8 cellular contexts compared by ENCODE assay signal in the genomic region with DNA sequence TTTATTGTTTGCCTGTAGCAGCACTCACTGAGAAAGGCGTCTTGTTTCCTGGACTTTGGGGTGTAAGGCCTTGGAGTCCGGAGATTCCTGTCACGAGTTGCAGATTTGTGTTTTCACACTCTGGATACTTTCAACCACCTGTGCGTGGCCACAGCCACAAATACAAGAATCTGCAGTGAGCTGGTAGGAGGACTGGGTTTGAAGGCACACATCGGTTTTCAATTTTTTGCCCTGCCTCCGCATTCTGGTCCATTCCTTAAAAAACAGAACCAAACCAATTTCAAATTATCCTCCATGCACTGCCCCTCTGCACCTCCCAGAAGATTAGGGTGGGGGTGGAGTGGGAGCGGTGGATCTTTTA. TPM values are rescaled to one million over a fixed set of nuclear protein-coding genes. Genes with fewer than 3 reads are reported as not detected.
DNase-seq lines count a peak whose midpoint lies in the region; ATAC-seq, FAIRE-seq and TF ChIP-seq lines count a peak whose summit lies in the region.

No MANE protein-coding gene starts in this region.

- no peak overlapping the region for H3K56ac ChIP-seq in H9 (ENCODE audit: insufficient read length, low read depth, low read length)

- H3K36me3 ChIP-seq in BLaER1 = peaks cover 8% of the 10 kb centered on the region

- ATAC-seq in natural killer cell (peak; percentile 9 to 43 (median 26)), GM21786 (IDR thresholded peaks at IDR 0.05; ENCODE audit: unreplicated experiment) (no peak)

- no peak overlapping the region for H3K18ac ChIP-seq in H9 (ENCODE audit: insufficient read length, low read depth, low read length)

- H3K79me2 ChIP-seq in H9 (ENCODE audit: insufficient read depth, low read length) = peaks cover 4% of the 10 kb centered on the region; the same call in 1 of the 2 replicates

- H3K36me3 Mint-ChIP-seq in H9 (ENCODE audit: insufficient read depth in 1 of 3, low read depth in 3 of 3) (peaks cover 0 to 5% (median 0%) of the 10 kb centered on the region in 3 experiments; a peak in 3 of 7 replicates), natural killer cell (no peaks in the 10 kb centered on the region)
- H3K36me3 Mint-ChIP-seq in T-helper 1 cell treated with Interleukin-12 subunit alpha and Interleukin-12 subunit beta and Interleukin-4 antibody, amounts not matched to agents 30 μg/mL and 1 μg/mL, for 36 hours (ENCODE audit: low read depth) = peaks cover 2% of the 10 kb centered on the region

- H2AFZ ChIP-seq in H9 (ENCODE audit: low read length) = no peak overlapping the region

- H3K9me3 ChIP-seq in BLaER1 (no peaks in the 10 kb centered on the region), H9 (ENCODE audit: control insufficient read depth, low read depth, low read length) (no peaks in the 10 kb centered on the region)

- no peak overlapping the region for H4K5ac ChIP-seq in H9 (ENCODE audit: insufficient read length, low read depth, low read length)

- no peak overlapping the region for H3K23ac ChIP-seq in H9 (ENCODE audit: insufficient read length, low read depth, low read length)

- no peaks in the 10 kb centered on the region for H3K27me3 ChIP-seq in BLaER1
- H3K27me3 ChIP-seq in H9 (ENCODE audit: insufficient read depth, low read length) = no peaks in the 10 kb centered on the region

- no peaks in the 10 kb centered on the region for H3K79me1 ChIP-seq in H9 (ENCODE audit: insufficient read depth, low read depth, low read length, poor library complexity, severe bottlenecking)

- no peaks in the 10 kb centered on the region for H3K27me3 Mint-ChIP-seq in H9 (ENCODE audit: low read depth)
- H3K27me3 Mint-ChIP-seq in T-helper 1 cell treated with Interleukin-12 subunit alpha and Interleukin-12 subunit beta and Interleukin-4 antibody, amounts not matched to agents 30 μg/mL and 1 μg/mL, for 36 hours (ENCODE audit: low read depth) = no peaks in the 10 kb centered on the region
- H3K27me3 Mint-ChIP-seq in natural killer cell (ENCODE audit: low read depth in 2 of 2) = no peaks in the 10 kb centered on the region

- H3K9me3 Mint-ChIP-seq in H9 (0 out of 5 replicates have a peak, but pooled peaks cover 0 to 3% of the 10 kb centered on the region in 2 experiments), natural killer cell (no peaks in the 10 kb centered on the region)
- no peaks in the 10 kb centered on the region for H3K9me3 Mint-ChIP-seq in T-helper 1 cell treated with Interleukin-12 subunit alpha and Interleukin-12 subunit beta and Interleukin-4 antibody, amounts not matched to agents 30 μg/mL and 1 μg/mL, for 36 hours

- no peak overlapping the region for H3T11ph ChIP-seq in H9 (ENCODE audit: low read length)

- no peak overlapping the region for H4K8ac ChIP-seq in H9 (replicated peaks; ENCODE audit: insufficient read length, low read depth, low read length)

- no peak for DNase-seq in H9
- DNase-seq in epithelial cell of prostate (ENCODE audit: low read depth, low spot score) = no peak
- DNase-seq in natural killer cell = peak; percentile 30
- no peak for DNase-seq in urothelium cell line (ENCODE audit: low spot score)
- DNase-seq in activated CD4-positive, CD25-positive, alpha-beta regulatory T cell (lab: John Stamatoyannopoulos, UW) = no peak

- H3K27ac ChIP-seq in BLaER1 = peak overlapping the region; percentile 80
- H3K27ac ChIP-seq in H9 (ENCODE audit: insufficient read length, low read depth, low read length) = no peak overlapping the region
- peak overlapping the region; percentile 36 for H3K27ac ChIP-seq in epithelial cell of prostate

- TF ChIP-seq CTCF in H9 (conservative IDR thresholded peaks at IDR 0.05) (no peak), natural killer cell (IDR thresholded peaks at IDR 0.05) (no peak)

- no CpG with 5 or more reads among the region's 7 CpGs for WGBS in H9 (ENCODE audit: extremely low coverage, insufficient read length, low lambda C conversion rate)

- no peak overlapping the region for H2BK20ac ChIP-seq in H9 (ENCODE audit: low read depth, low read length, poor library complexity, severe bottlenecking)

- H2BK120ac ChIP-seq in H9 (ENCODE audit: low read depth, low read length, poor library complexity, severe bottlenecking) = no peak overlapping the region

- H3K27ac Mint-ChIP-seq in H9 (peak overlapping the region; percentile 82 to 99 (median 96)), natural killer cell (peak overlapping the region; percentile 90 to 95)
- peak overlapping the region; percentile 89 for H3K27ac Mint-ChIP-seq in T-helper 1 cell treated with Interleukin-12 subunit alpha and Interleukin-12 subunit beta and Interleukin-4 antibody, amounts not matched to agents 30 μg/mL and 1 μg/mL, for 36 hours

- peak overlapping the region; percentile 70 for H3K4me3 ChIP-seq in BLaER1

- H3K9ac ChIP-seq in BLaER1 (peak overlapping the region; percentile 79), H9 (ENCODE audit: extremely low read depth, insufficient read length, low read length) (peak overlapping the region; percentile 90)

- peak overlapping the region; percentile 39 for H3K14ac ChIP-seq in H9 (ENCODE audit: insufficient read depth, low read length)

- H3K23me2 ChIP-seq in H9 (ENCODE audit: insufficient read length, low read depth, low read length, poor library complexity, severe bottlenecking) = peaks cover 5% of the 10 kb centered on the region

- H2BK15ac ChIP-seq in H9 (ENCODE audit: low read depth, low read length) = no peak overlapping the region

- no peak overlapping the region for H2BK5ac ChIP-seq in H9 (ENCODE audit: insufficient read length, low read length)

- intact Hi-C loops in natural killer cell (cut with micrococcal nuclease) = loop anchor here (10.0 kb wide), 2 partner anchors 231 to 819 kb away; no protein-coding TSS in a partner anchor

- H3K4me1 ChIP-seq in BLaER1 (peaks cover 29% of the 10 kb centered on the region), H9 (ENCODE audit: insufficient read depth, low read length) (no peaks in the 10 kb centered on the region)

- H3K4me2 ChIP-seq in BLaER1 = peak overlapping the region; percentile 82
- H3K4me2 ChIP-seq in H9 (ENCODE audit: insufficient read depth, insufficient read length, low read length) = peak overlapping the region; percentile 99

- H3K4me3 Mint-ChIP-seq in H9 (peak overlapping the region; percentile 93 to 96), natural killer cell (peak overlapping the region; percentile 94)
- H3K4me3 Mint-ChIP-seq in T-helper 1 cell treated with Interleukin-12 subunit alpha and Interleukin-12 subunit beta and Interleukin-4 antibody, amounts not matched to agents 30 μg/mL and 1 μg/mL, for 36 hours = peak overlapping the region; percentile 93

- H3K4me1 Mint-ChIP-seq in H9 = peaks cover 15 to 19% of the 10 kb centered on the region in 2 experiments
- H3K4me1 Mint-ChIP-seq in T-helper 1 cell treated with Interleukin-12 subunit alpha and Interleukin-12 subunit beta and Interleukin-4 antibody, amounts not matched to agents 30 μg/mL and 1 μg/mL, for 36 hours (ENCODE audit: low read depth) = peaks cover 23% of the 10 kb centered on the region
- peaks cover 46 to 50% of the 10 kb centered on the region in 2 donors for H3K4me1 Mint-ChIP-seq in natural killer cell

- H4K20me1 ChIP-seq in BLaER1 (no peaks in the 10 kb centered on the region), H9 (ENCODE audit: control insufficient read depth, insufficient read depth, insufficient read length) (no peaks in the 10 kb centered on the region)

- H2BK12ac ChIP-seq in H9 (ENCODE audit: insufficient read length, low read depth, low read length) = no peak overlapping the region

- FAIRE-seq in urothelium cell line (lab: Jason Lieb, UNC) = no peak

- H4K91ac ChIP-seq in H9 (ENCODE audit: insufficient read length, low read depth, low read length) = no peak overlapping the region

- H2AK5ac ChIP-seq in H9 (ENCODE audit: insufficient read length, low read length) = no peak overlapping the region

- H3K4ac ChIP-seq in H9 (ENCODE audit: low read depth, low read length) = no peak overlapping the region

RNA-seq across cellular contexts. Expression of gene EXOC4, which starts 0.6 kb away (rescaled TPM):
- total RNA-seq in H9 (2021) (71.7 and 75.8 TPM in 2 replicates), natural killer cell (100 to 1,000 TPM; 105 to 148 (median 123) TPM)
